In the genomic region with DNA sequence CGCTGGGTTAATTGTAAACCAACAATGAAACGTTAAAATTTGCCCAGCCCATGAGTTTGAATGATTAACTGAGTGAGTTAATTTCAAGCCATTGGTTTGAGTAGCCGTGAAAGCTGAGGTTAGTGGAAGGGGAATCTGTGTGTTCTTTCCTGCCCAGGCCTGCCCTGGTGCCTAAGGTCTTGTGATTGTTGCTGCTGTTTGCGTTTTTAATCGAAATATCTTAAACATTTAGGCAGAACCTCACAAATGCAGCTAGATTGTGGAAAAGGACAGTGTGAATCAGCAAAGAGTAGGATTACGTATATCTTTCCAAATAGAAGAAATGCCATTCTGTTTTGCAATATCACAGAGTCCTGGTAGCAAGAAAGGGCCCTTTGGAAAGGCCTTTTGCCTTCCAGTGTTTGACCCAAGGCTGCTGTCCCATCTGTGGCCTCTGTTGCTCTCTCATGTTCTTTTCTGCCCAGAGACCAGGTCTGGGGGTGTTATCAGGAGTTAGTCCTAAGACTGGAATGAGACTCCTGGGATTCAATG, we compare ENCODE assay signal across 8 cellular contexts.
DNase-seq lines count a peak whose midpoint lies in the region; ATAC-seq lines count a peak whose summit lies in the region.

No MANE protein-coding gene starts in this region.

- no peak overlapping the region for H3K27ac Mint-ChIP-seq in activated T-cell treated with anti-CD3 and anti-CD28 coated beads, Interleukin-2, amount 50 U/mL, for 24 hours
- H3K27ac Mint-ChIP-seq in stimulated activated memory B cell treated with anti-CD40 and anti-IgM and Interleukin-4, amounts not matched to agents 10 μg/mL and 1 μg/mL and 100 μg/mL, for 72 hours: no peak overlapping the region

- H3K4me3 Mint-ChIP-seq in activated T-cell treated with anti-CD3 and anti-CD28 coated beads, Interleukin-2, amount 50 U/mL, for 24 hours: no peak overlapping the region
- no peak overlapping the region for H3K4me3 Mint-ChIP-seq in stimulated activated memory B cell treated with anti-CD40 and anti-IgM and Interleukin-4, amounts not matched to agents 10 μg/mL and 1 μg/mL and 100 μg/mL, for 72 hours

- H3K4me1 ChIP-seq in mesodermal cell (ENCODE audit: control insufficient read depth, insufficient read depth, low read length, poor library complexity, severe bottlenecking): peaks cover 51% of the 10 kb centered on the region

- DNase-seq in EL: peak; percentile 74
- peak; percentile 38 for DNase-seq in amniotic stem cell (lab: John Stamatoyannopoulos, UW)
- DNase-seq in activated T-cell treated with anti-CD3 and anti-CD28 coated beads, Interleukin-2, amount 50 U/mL, for 24 hours: no peak
- DNase-seq in putamen (ENCODE audit: low spot score): no peak

- H3K27me3 Mint-ChIP-seq in activated T-cell treated with anti-CD3 and anti-CD28 coated beads, Interleukin-2, amount 50 U/mL, for 24 hours: no peaks in the 10 kb centered on the region
- H3K27me3 Mint-ChIP-seq in stimulated activated memory B cell treated with anti-CD40 and anti-IgM and Interleukin-4, amounts not matched to agents 10 μg/mL and 1 μg/mL and 100 μg/mL, for 72 hours: no peaks in the 10 kb centered on the region

- peak overlapping the region; percentile 80 for H3K27ac ChIP-seq in mesodermal cell (ENCODE audit: low read depth, low read length, severe bottlenecking)

- peaks cover 34% of the 10 kb centered on the region for H3K4me1 Mint-ChIP-seq in activated T-cell treated with anti-CD3 and anti-CD28 coated beads, Interleukin-2, amount 50 U/mL, for 24 hours (ENCODE audit: low read depth)
- peaks cover 43% of the 10 kb centered on the region for H3K4me1 Mint-ChIP-seq in stimulated activated memory B cell treated with anti-CD40 and anti-IgM and Interleukin-4, amounts not matched to agents 10 μg/mL and 1 μg/mL and 100 μg/mL, for 72 hours

- H3K9me3 Mint-ChIP-seq in activated T-cell treated with anti-CD3 and anti-CD28 coated beads, Interleukin-2, amount 50 U/mL, for 24 hours: no peaks in the 10 kb centered on the region
- peaks cover 3% of the 10 kb centered on the region for H3K9me3 Mint-ChIP-seq in stimulated activated memory B cell treated with anti-CD40 and anti-IgM and Interleukin-4, amounts not matched to agents 10 μg/mL and 1 μg/mL and 100 μg/mL, for 72 hours

- H3K36me3 ChIP-seq in mesodermal cell (ENCODE audit: control insufficient read depth, insufficient read depth, low read length): peaks cover 10% of the 10 kb centered on the region

- peaks cover 9% of the 10 kb centered on the region for H3K36me3 Mint-ChIP-seq in activated T-cell treated with anti-CD3 and anti-CD28 coated beads, Interleukin-2, amount 50 U/mL, for 24 hours (ENCODE audit: low read depth)
- peaks cover 23% of the 10 kb centered on the region for H3K36me3 Mint-ChIP-seq in stimulated activated memory B cell treated with anti-CD40 and anti-IgM and Interleukin-4, amounts not matched to agents 10 μg/mL and 1 μg/mL and 100 μg/mL, for 72 hours

- ATAC-seq in HG02678 (IDR thresholded peaks at IDR 0.05; ENCODE audit: unreplicated experiment) (peak; percentile 57), HG02571 (IDR thresholded peaks at IDR 0.05; ENCODE audit: unreplicated experiment) (no peak)
- ATAC-seq in stimulated activated memory B cell treated with anti-CD40 and anti-IgM and Interleukin-4, amounts not matched to agents 10 μg/mL and 1 μg/mL and 100 μg/mL, for 72 hours: no peak

- 80 to 83% methylated on average over 2 to 6 of the region's 6 CpGs for WGBS in mesodermal cell (ENCODE audit: insufficient coverage in 2 of 2), 2 experiments

- no peak overlapping the region for H3K4me3 ChIP-seq in mesodermal cell (ENCODE audit: extremely low read depth, insufficient read depth, low read length, poor library complexity, severe bottlenecking)

- H3K9me3 ChIP-seq in mesodermal cell (ENCODE audit: control insufficient read depth, low read length): peaks cover 13% of the 10 kb centered on the region

Comparison
In these comparisons a context has a peak if more than half of its experiments do, and no peak if none do; other contexts are left out.
1. DNase-seq: peak in EL (single experiment) and amniotic stem cell (single experiment); none in activated T-cell treated with anti-CD3 and anti-CD28 coated beads, Interleukin-2, amount 50 U/mL, for 24 hours (single experiment) and putamen (single experiment).